In the genomic region with DNA sequence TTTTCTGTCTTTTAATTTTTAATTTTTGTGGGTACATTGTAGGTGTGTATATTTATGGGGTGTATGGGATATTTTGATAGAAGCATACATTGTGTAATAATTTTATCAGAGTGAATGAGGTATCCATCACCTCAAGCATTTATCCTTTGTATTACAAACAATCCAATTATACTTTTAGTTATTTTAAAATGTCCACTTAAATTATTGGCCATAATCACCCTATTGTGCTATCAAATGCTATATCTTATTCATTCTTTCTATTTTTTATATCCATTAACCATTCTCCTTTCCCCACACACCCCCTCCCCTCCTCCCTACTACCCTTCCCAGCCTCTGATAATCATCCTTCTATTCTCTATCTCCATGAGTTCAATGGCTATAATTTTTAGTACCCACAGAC, we compare ENCODE assay signal across 35 cellular contexts.
"Had no signal": no experiment of that assay in that cellular context is flagged by ENCODE, and none has a peak within 500 bp of the region (broad histone marks: within the 10 kb centered on the region; RNA-seq: fewer than 3 reads in every experiment).

No MANE protein-coding gene starts in this region.

- DNase-seq: Karpas-422, Kasumi-1, MG63, MM.1S, MV-4-11, NCI-H1048, NCI-H1092, NCI-H1092 treated with DMSO at 0.1 percent for 48 hours, NCI-H1105, NCI-H1105 treated with DMSO at 0.1 percent for 48 hours, NCI-H1417, NCI-H1417 treated with DMSO at 0.1 percent for 48 hours, NCI-H1436, NCI-H1436 treated with DMSO at 0.1 percent for 48 hours, NCI-H146, NCI-H1694, NCI-H1694 treated with DMSO at 0.1 percent for 48 hours, NCI-H187, NCI-H187 treated with DMSO at 0.1 percent for 48 hours, NCI-H1930, NCI-H2029, NCI-H2029 treated with DMSO at 0.1 percent for 48 hours, NCI-H2081, NCI-H2081 treated with DMSO at 0.1 percent for 48 hours, NCI-H2107, NCI-H2171, NCI-H2171 treated with DMSO at 0.1 percent for 48 hours, NCI-H2227 treated with DMSO at 0.1 percent for 48 hours, NCI-H226, NCI-H345, NCI-H446, NCI-H446 treated with DMSO at 0.1 percent for 48 hours, NCI-H510A, NCI-H510A treated with DMSO at 0.1 percent for 48 hours, NCI-H524 had no signal

- H3K9me3 ChIP-seq: MG63 had no signal

- H3K4me3 ChIP-seq: MG63 had no signal

- H3K36me3 ChIP-seq: MG63 had no signal
